ENCODE assay signal across 12 cellular contexts in the genomic region with DNA sequence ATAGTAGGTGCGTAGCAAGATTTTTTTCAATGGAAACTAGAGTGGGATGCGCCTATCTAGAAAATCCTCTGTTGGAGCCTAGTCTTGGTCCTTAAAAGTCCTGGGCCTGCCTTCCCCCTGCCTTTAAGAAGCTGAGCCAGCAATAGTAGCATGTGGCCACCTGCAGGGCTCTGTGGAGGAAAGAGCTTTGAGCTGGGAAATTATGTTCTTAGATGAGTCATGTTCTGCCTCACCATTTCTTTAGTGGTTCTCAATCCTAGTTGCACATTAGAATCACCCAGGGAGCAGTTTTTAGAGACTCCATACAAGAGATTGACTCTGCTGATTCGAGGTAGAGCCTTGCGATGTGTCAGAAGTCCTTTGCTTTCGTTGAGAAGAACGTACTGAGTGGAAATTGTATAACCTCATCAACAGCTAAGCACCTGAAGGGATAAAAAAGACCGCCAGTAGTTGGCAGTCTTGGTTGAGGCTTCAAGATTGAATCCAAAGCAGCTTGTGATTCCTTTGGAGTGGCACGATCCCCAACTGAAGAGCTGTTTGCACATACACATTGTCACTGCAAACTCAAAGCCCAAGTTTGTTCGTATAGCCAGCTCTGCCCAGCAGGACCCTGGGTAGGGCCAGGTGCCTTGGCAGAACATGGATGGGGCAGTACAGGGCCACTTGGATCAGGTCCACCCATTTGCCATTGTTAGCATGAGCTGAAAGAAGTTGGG.
DNase-seq lines count a peak whose midpoint lies in the region; ATAC-seq and TF ChIP-seq lines count a peak whose summit lies in the region.
"Had no signal": no experiment of that assay in that cellular context is flagged by ENCODE, and none has a peak within 500 bp of the region (broad histone marks: within the 10 kb centered on the region; RNA-seq: fewer than 3 reads in every experiment).

No MANE protein-coding gene starts in this region.

- no peaks in the 10 kb centered on the region for H4K20me1 ChIP-seq in PC-3 (ENCODE audit: low read length)

- CTCF ChIA-PET in Caco-2 (lab: Charles Lee), result interaction anchor here (0.6 to 1.7 kb wide), 3 partner anchors 110 to 1503 kb away, joined by 3 to 8 read pairs (median 6); no protein-coding TSS in a partner anchor
- CTCF ChIA-PET in PC-3 (lab: Charles Lee), result interaction anchor here (0.6 to 2.2 kb wide), 5 partner anchors 10 to 334 kb away, joined by 3 to 9 read pairs (median 7); no protein-coding TSS in a partner anchor

- H3K79me2 ChIP-seq in PC-3 (ENCODE audit: low read length), result no peaks in the 10 kb centered on the region; the same call in none of the 2 replicates

- peak overlapping the region; percentile 30 for H3K27ac Mint-ChIP-seq in Caco-2 (ENCODE audit: unreplicated experiment)
- H3K27ac Mint-ChIP-seq: IgD-negative memory B cell had no signal

- H3K4me3 ChIP-seq in Caco-2 (ENCODE audit: low read depth, low read length) (no peak overlapping the region), PC-3 (ENCODE audit: low read length) (no peak overlapping the region), epithelial cell of esophagus (ENCODE audit: low read length) (no peak overlapping the region)

- ATAC-seq in PC-3 (peak; percentile 54), omental fat pad (ENCODE audit: low FRiP score) (peak; percentile 9), HG02678 (IDR thresholded peaks at IDR 0.05; ENCODE audit: unreplicated experiment) (no peak), HG02588 (IDR thresholded peaks at IDR 0.05; ENCODE audit: unreplicated experiment) (no peak)
- no peak for ATAC-seq in activated T-cell treated with anti-CD3 and anti-CD28 coated beads, Interleukin-2, amount 50 U/mL, for 4 hours

- H3K4me1 Mint-ChIP-seq in Caco-2 (ENCODE audit: low read depth, unreplicated experiment), result no peaks in the 10 kb centered on the region
- no peaks in the 10 kb centered on the region for H3K4me1 Mint-ChIP-seq in activated T-cell treated with anti-CD3 and anti-CD28 coated beads, Interleukin-2, amount 50 U/mL, for 4 hours (ENCODE audit: low read depth)
- H3K4me1 Mint-ChIP-seq: IgD-negative memory B cell had no signal

- H3F3A ChIP-seq in PC-3 (ENCODE audit: low read length, unreplicated experiment), result peaks cover 7% of the 10 kb centered on the region

- H3K27me3 ChIP-seq in Caco-2 (replicated peaks; ENCODE audit: control insufficient read depth, insufficient read depth, low read length), result no peaks in the 10 kb centered on the region
- no peaks in the 10 kb centered on the region for H3K27me3 ChIP-seq in PC-3 (ENCODE audit: low read length)

- peak overlapping the region; percentile 59 for H3K9ac ChIP-seq in PC-3 (ENCODE audit: low read length)

- H3K4me2 ChIP-seq in PC-3 (ENCODE audit: low read length), result peak overlapping the region; percentile 53

- no peaks in the 10 kb centered on the region for H3K36me3 ChIP-seq in Caco-2 (ENCODE audit: control insufficient read depth, insufficient read depth, low read length)
- H3K36me3 ChIP-seq in PC-3 (ENCODE audit: low read depth, low read length), result no peaks in the 10 kb centered on the region

- H3K27me3 Mint-ChIP-seq in Caco-2 (ENCODE audit: insufficient read depth, unreplicated experiment), result no peaks in the 10 kb centered on the region
- peaks cover 7% of the 10 kb centered on the region for H3K27me3 Mint-ChIP-seq in activated T-cell treated with anti-CD3 and anti-CD28 coated beads, Interleukin-2, amount 50 U/mL, for 4 hours (ENCODE audit: low read depth)

- POLR2A ChIA-PET in Caco-2 (lab: Charles Lee), result no interaction called here
- POLR2A ChIA-PET in PC-3 (lab: Charles Lee; ENCODE audit: unreplicated experiment), result no interaction called here

- H3K9me3 ChIP-seq in Caco-2, result no peaks in the 10 kb centered on the region
- no peaks in the 10 kb centered on the region for H3K9me3 ChIP-seq in PC-3 (ENCODE audit: low read length)

- BruUV-seq in Caco-2 (replicated peaks; lab: Mats Ljungman, UMichigan), result no TSS peak
- BruUV-seq in PC-3 (replicated peaks; lab: Mats Ljungman, UMichigan), result TSS peak; percentile 57

- H2AFZ ChIP-seq in PC-3 (ENCODE audit: low read length), result no peak overlapping the region

- peak overlapping the region; percentile 92 for H3K27ac ChIP-seq in PC-3 (ENCODE audit: low read length)

- intact Hi-C loops in Caco-2 (cut with micrococcal nuclease; ENCODE audit: unreplicated experiment) (no loop called here), PC-3 (cut with micrococcal nuclease) (loop anchor here (5.0 kb wide), 1 partner anchor 101 kb away; no protein-coding TSS in a partner anchor)

- TF ChIP-seq CTCF in Caco-2 (IDR thresholded peaks at IDR 0.05; ENCODE audit: insufficient read depth in 1 of 2, low read depth in 1 of 2, low read length in 1 of 2, severe bottlenecking in 1 of 2, unreplicated experiment in 1 of 2) (no peak), PC-3 (conservative IDR thresholded peaks at IDR 0.05; ENCODE audit: low read depth, low read length) (peak; percentile 31; the same call in 1 of the 2 replicates), epithelial cell of esophagus (IDR thresholded peaks at IDR 0.05; ENCODE audit: insufficient read depth, low read depth, low read length, missing control alignments) (peak; percentile 23), omental fat pad (IDR thresholded peaks at IDR 0.05) (no peak)

- no peaks in the 10 kb centered on the region for H3K36me3 Mint-ChIP-seq in Caco-2 (ENCODE audit: insufficient read depth, unreplicated experiment)
- no peaks in the 10 kb centered on the region for H3K36me3 Mint-ChIP-seq in activated T-cell treated with anti-CD3 and anti-CD28 coated beads, Interleukin-2, amount 50 U/mL, for 4 hours (ENCODE audit: insufficient read depth)
- H3K36me3 Mint-ChIP-seq: IgD-negative memory B cell had no signal

- H3K9me3 Mint-ChIP-seq in Caco-2 (ENCODE audit: unreplicated experiment), result no peaks in the 10 kb centered on the region
- no peaks in the 10 kb centered on the region for H3K9me3 Mint-ChIP-seq in activated T-cell treated with anti-CD3 and anti-CD28 coated beads, Interleukin-2, amount 50 U/mL, for 4 hours

- no peak overlapping the region for H3K4me3 Mint-ChIP-seq in Caco-2 (ENCODE audit: unreplicated experiment)
- H3K4me3 Mint-ChIP-seq in activated T-cell treated with anti-CD3 and anti-CD28 coated beads, Interleukin-2, amount 50 U/mL, for 4 hours, result no peak overlapping the region
- H3K4me3 Mint-ChIP-seq: IgD-negative memory B cell had no signal

- H3K9me2 ChIP-seq in PC-3 (replicated peaks; ENCODE audit: low read length), result no peaks in the 10 kb centered on the region

- no peak for DNase-seq in Caco-2
- peak; percentile 57 for DNase-seq in PC-3
- peak; percentile 72 for DNase-seq in epithelial cell of esophagus (ENCODE audit: low read depth)
- DNase-seq in omental fat pad (ENCODE audit: low spot score), result no peak
- no peak for DNase-seq in DMS79 (lab: John Stamatoyannopoulos, UW)
- no peak for DNase-seq in activated T-cell treated with anti-CD3 and anti-CD28 coated beads, Interleukin-2, amount 50 U/mL, for 4 hours
- DNase-seq: activated CD4-positive, CD25-positive, alpha-beta regulatory T cell; DMS53; occipital lobe had no signal

- H3K4me1 ChIP-seq in Caco-2 (no peaks in the 10 kb centered on the region), PC-3 (ENCODE audit: insufficient read depth, low read length) (peaks cover 37% of the 10 kb centered on the region)

Comparison
In these comparisons a context has a peak if more than half of its experiments do, and no peak if none do; other contexts are left out.
1. DNase-seq: peak in PC-3 (single experiment) and epithelial cell of esophagus (single experiment); none in Caco-2 (0 of 2), omental fat pad (single experiment), DMS79 (single experiment) and activated T-cell treated with anti-CD3 and anti-CD28 coated beads, Interleukin-2, amount 50 U/mL, for 4 hours (single experiment).
2. CTCF ChIP-seq: peak in PC-3 (single experiment) and epithelial cell of esophagus (single experiment); none in Caco-2 (0 of 2) and omental fat pad (0 of 3).
3. ATAC-seq: peak in PC-3 (single experiment) and omental fat pad (single experiment); none in HG02678 (single experiment), HG02588 (single experiment) and activated T-cell treated with anti-CD3 and anti-CD28 coated beads, Interleukin-2, amount 50 U/mL, for 4 hours (0 of 2).